In the genomic region with DNA sequence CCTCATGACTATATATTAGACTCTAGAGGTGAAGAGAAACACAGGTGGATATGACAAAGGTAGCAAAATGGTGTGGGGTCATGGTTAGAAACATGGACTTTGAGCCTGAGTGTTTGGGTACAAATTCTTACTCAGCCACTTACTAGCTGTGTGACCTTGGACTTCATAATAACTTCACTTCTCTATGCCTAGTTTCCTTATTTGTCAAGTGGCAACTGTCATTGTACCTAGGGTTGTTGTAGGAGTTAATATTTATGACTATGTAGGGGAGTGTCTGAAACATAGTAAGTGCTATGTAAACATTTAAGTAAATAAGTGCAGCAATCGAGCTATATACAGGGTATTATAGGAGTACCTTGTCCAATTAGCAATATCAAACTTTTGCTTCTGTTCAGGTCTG, we compare ENCODE assay signal across 15 cellular contexts. TPM values are rescaled to one million over a fixed set of nuclear protein-coding genes. Genes with fewer than 3 reads are reported as not detected.
DNase-seq lines count a peak whose midpoint lies in the region; ATAC-seq and TF ChIP-seq lines count a peak whose summit lies in the region.
"Had no signal": no experiment of that assay in that cellular context is flagged by ENCODE, and none has a peak within 500 bp of the region (broad histone marks: within the 10 kb centered on the region; RNA-seq: fewer than 3 reads in every experiment).

No MANE protein-coding gene starts in this region.

- H3K9me3 Mint-ChIP-seq in WTC11: no peaks in the 10 kb centered on the region
- peaks cover 2% of the 10 kb centered on the region for H3K9me3 Mint-ChIP-seq in endodermal cell
- H3K9me3 Mint-ChIP-seq: CD4-positive, alpha-beta memory T cell had no signal

- H3K4me1 Mint-ChIP-seq in WTC11 (peaks cover 16% of the 10 kb centered on the region), endodermal cell (peaks cover 16% of the 10 kb centered on the region)

- H3K27me3 Mint-ChIP-seq in WTC11 (ENCODE audit: low read depth) (no peaks in the 10 kb centered on the region; the same call in 1 of the 2 replicates), endodermal cell (ENCODE audit: insufficient read depth) (peaks cover 10% of the 10 kb centered on the region)
- H3K27me3 Mint-ChIP-seq: CD4-positive, alpha-beta memory T cell had no signal

- H3K27ac Mint-ChIP-seq in WTC11: no peak overlapping the region
- no peak overlapping the region for H3K27ac Mint-ChIP-seq in endodermal cell
- H3K27ac Mint-ChIP-seq: activated CD8-positive, alpha-beta memory T cell treated with anti-CD3 and anti-CD28 coated beads, Interleukin-2, amount 10 ng/mL, durations not matched to agents 7 days and 5 days; CD4-positive, alpha-beta memory T cell had no signal

- no peaks in the 10 kb centered on the region for H3K9me3 ChIP-seq in PC-9 (ENCODE audit: insufficient read depth, low read depth)
- no peaks in the 10 kb centered on the region for H3K9me3 ChIP-seq in liver (ENCODE audit: control insufficient read depth in 4 of 4, low read length in 3 of 4)
- no peaks in the 10 kb centered on the region for H3K9me3 ChIP-seq in endodermal cell (ENCODE audit: control insufficient read depth, low read length)

- H3F3A ChIP-seq in PC-9 (ENCODE audit: insufficient read depth, low read depth): peaks cover 27% of the 10 kb centered on the region

- POLR2A ChIA-PET in PC-9 (lab: Charles Lee; ENCODE audit: unreplicated experiment): no interaction called here
- POLR2A ChIA-PET in WTC11 (lab: Charles Lee): no interaction called here

- peaks cover 79% of the 10 kb centered on the region for H3K4me1 ChIP-seq in PC-9 (replicated peaks; ENCODE audit: insufficient read depth)
- peaks cover 3 to 26% (median 15%) of the 10 kb centered on the region in 4 donors for H3K4me1 ChIP-seq in liver (ENCODE audit: control insufficient read depth in 4 of 4, insufficient read depth in 4 of 4, low read length in 3 of 4)
- peaks cover 1% of the 10 kb centered on the region for H3K4me1 ChIP-seq in endodermal cell (ENCODE audit: control insufficient read depth, insufficient read depth, low read length)

- H3K36me3 Mint-ChIP-seq in WTC11: no peaks in the 10 kb centered on the region
- no peaks in the 10 kb centered on the region for H3K36me3 Mint-ChIP-seq in endodermal cell (ENCODE audit: low read depth)
- H3K36me3 Mint-ChIP-seq: activated CD8-positive, alpha-beta memory T cell treated with anti-CD3 and anti-CD28 coated beads, Interleukin-2, amount 10 ng/mL, durations not matched to agents 7 days and 5 days; CD4-positive, alpha-beta memory T cell had no signal

- H3K4me3 Mint-ChIP-seq in WTC11 (no peak overlapping the region), endodermal cell (no peak overlapping the region)
- H3K4me3 Mint-ChIP-seq: activated CD8-positive, alpha-beta memory T cell treated with anti-CD3 and anti-CD28 coated beads, Interleukin-2, amount 10 ng/mL, durations not matched to agents 7 days and 5 days; CD4-positive, alpha-beta memory T cell had no signal

- CTCF ChIA-PET in PC-9 (lab: Charles Lee): no interaction called here
- CTCF ChIA-PET in WTC11 (lab: Charles Lee): interaction anchor here (0.6 to 1.5 kb wide), 2 partner anchors 30 to 56 kb away, joined by 3 to 4 read pairs; no protein-coding TSS in a partner anchor

- no peaks in the 10 kb centered on the region for H3K79me2 ChIP-seq in PC-9 (ENCODE audit: low read depth)

- H2AFZ ChIP-seq in PC-9: no peak overlapping the region

- peak; percentile 78 for DNase-seq in DMS53 treated with DMSO at 0.1 percent for 48 hours (lab: John Stamatoyannopoulos, UW; ENCODE audit: unreplicated experiment)
- DNase-seq in NCI-H2029 (lab: John Stamatoyannopoulos, UW): peak; percentile 5
- DNase-seq in PC-9: no peak
- no peak for DNase-seq in WTC11 (ENCODE audit: low spot score)
- DNase-seq in left cardiac atrium: no peak
- no peak for DNase-seq in endodermal cell
- DNase-seq: activated CD8-positive, alpha-beta memory T cell treated with anti-CD3 and anti-CD28 coated beads, Interleukin-2, amount 10 ng/mL, durations not matched to agents 7 days and 5 days; activated effector memory CD4-positive, alpha-beta T cell treated with anti-CD3 and anti-CD28 coated beads, Interleukin-2, amount 50 U/mL, for 16 hours; amygdala; CD4-positive, alpha-beta memory T cell; cerebellar nuclear complex; EL; NCI-H2081 had no signal

- intact Hi-C loops in PC-9 (cut with micrococcal nuclease; ENCODE audit: unreplicated experiment) (no loop called here), left cardiac atrium (cut with DNase I) (no loop called here)

- H3K4me3 ChIP-seq in PC-9: no peak overlapping the region
- no peak overlapping the region for H3K4me3 ChIP-seq in liver (ENCODE audit: low read depth in 1 of 3, low read length in 3 of 3)
- no peak overlapping the region for H3K4me3 ChIP-seq in endodermal cell (ENCODE audit: low read length)

- no peak for ATAC-seq in WTC11
- no peak for ATAC-seq in GM21515 (IDR thresholded peaks at IDR 0.05; ENCODE audit: unreplicated experiment)
- ATAC-seq in left cardiac atrium: no peak
- ATAC-seq: activated CD8-positive, alpha-beta memory T cell treated with anti-CD3 and anti-CD28 coated beads, Interleukin-2, amount 10 ng/mL, durations not matched to agents 7 days and 5 days had no signal

- H3K36me3 ChIP-seq in PC-9 (ENCODE audit: low read depth) (no peaks in the 10 kb centered on the region), liver (ENCODE audit: control insufficient read depth in 4 of 4, insufficient read depth in 3 of 4, low read depth in 1 of 4, low read length in 3 of 4) (no peaks in the 10 kb centered on the region), endodermal cell (ENCODE audit: control insufficient read depth, insufficient read depth, low read length) (no peaks in the 10 kb centered on the region)

- H4K20me1 ChIP-seq in PC-9 (ENCODE audit: insufficient read depth): no peaks in the 10 kb centered on the region

- peak overlapping the region; percentile 75; the same call in 1 of the 2 replicates for H3K27ac ChIP-seq in PC-9
- H3K27ac ChIP-seq in liver (ENCODE audit: low read depth in 1 of 2, low read length in 2 of 2): no peak overlapping the region
- H3K27ac ChIP-seq in endodermal cell (ENCODE audit: low read depth, low read length): no peak overlapping the region

- TF ChIP-seq RAD21 in liver (IDR thresholded peaks at IDR 0.05): no peak

- peak overlapping the region; percentile 71 for H3K4me2 ChIP-seq in PC-9

- BruUV-seq in PC-9 (replicated peaks; lab: Mats Ljungman, UMichigan): no TSS peak

- H3K9me2 ChIP-seq in PC-9 (ENCODE audit: insufficient read depth): 0 out of 2 replicates have a peak, but pooled peaks cover 5% of the 10 kb centered on the region

- H3K9ac ChIP-seq in liver (ENCODE audit: low read depth in 1 of 2, low read length in 2 of 2) (no peak overlapping the region), endodermal cell (ENCODE audit: extremely low read depth, low read length, poor library complexity, severe bottlenecking) (no peak overlapping the region)

- no peaks in the 10 kb centered on the region for H3K27me3 ChIP-seq in PC-9 (ENCODE audit: insufficient read depth, low read depth)
- H3K27me3 ChIP-seq in liver (ENCODE audit: control insufficient read depth in 4 of 4, insufficient read depth in 4 of 4, low read length in 3 of 4): no peaks in the 10 kb centered on the region
- peaks cover 11% of the 10 kb centered on the region for H3K27me3 ChIP-seq in endodermal cell (ENCODE audit: control insufficient read depth, insufficient read depth, low read length, poor library complexity, severe bottlenecking)

- 76% methylated on average over 1 of the region's 1 CpG for WGBS in liver
- 86 to 96% methylated on average over 1 of the region's 1 CpG for WGBS in endodermal cell (ENCODE audit: insufficient coverage in 1 of 2, insufficient read length in 1 of 2), 2 experiments

- TF ChIP-seq CTCF in PC-9 (conservative IDR thresholded peaks at IDR 0.05) (no peak), liver (IDR thresholded peaks at IDR 0.05; ENCODE audit: low read depth, low read length, missing input control) (no peak), WTC11 (IDR thresholded peaks at IDR 0.05) (no peak), endodermal cell (conservative IDR thresholded peaks at IDR 0.05) (no peak)

TF ChIP-seq in liver, 16 proteins besides CTCF, POLR2A, EP300 and RAD21 (continues in another document):
- TF ChIP-seq RXRA (IDR thresholded peaks at IDR 0.05): no peak
- TF ChIP-seq, protein P1, sequence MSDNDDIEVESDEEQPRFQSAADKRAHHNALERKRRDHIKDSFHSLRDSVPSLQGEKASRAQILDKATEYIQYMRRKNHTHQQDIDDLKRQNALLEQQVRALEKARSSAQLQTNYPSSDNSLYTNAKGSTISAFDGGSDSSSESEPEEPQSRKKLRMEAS (IDR thresholded peaks at IDR 0.05): no peak

TF ChIP-seq in WTC11, 78 proteins besides CTCF, POLR2A, EP300 and RAD21 (continues in another document):
- TF ChIP-seq, protein P2, sequence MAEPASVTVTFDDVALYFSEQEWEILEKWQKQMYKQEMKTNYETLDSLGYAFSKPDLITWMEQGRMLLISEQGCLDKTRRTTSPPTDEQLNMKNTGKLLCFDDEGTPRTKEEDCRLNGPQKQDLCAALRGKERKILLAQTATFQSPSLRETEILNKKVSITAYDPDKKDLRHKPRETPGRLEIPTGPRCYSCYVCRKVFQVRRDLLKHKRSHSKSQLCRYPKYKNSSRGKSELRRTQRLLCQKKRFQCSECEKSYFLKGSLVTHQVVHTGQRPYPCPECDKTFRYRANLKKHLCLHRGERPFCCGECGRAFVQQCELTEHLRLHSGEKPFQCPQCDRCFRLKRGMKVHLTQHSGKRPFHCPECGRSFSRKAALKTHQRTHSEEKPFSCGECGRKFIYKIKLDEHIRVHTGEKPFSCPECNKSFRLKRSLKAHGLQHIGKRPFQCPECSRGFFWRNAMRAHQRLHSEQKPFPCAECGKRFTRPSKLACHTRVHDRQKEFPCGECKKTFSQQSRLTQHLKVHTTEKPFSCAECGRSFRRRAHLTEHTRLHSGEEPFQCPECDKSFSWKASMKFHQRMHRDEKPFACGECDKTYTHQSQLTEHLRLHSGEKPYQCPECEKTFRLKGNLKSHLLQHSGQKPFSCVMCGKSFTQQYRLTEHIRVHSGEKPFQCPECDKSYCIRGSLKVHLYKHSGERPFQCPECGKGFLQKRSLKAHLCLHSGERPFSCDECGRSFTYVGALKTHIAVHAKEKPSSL (CRISPR knock-in tag; conservative IDR thresholded peaks at IDR 0.05): no peak
- no peak for TF ChIP-seq ZNF219 (CRISPR knock-in tag; IDR thresholded peaks at IDR 0.05; ENCODE audit: borderline replicate concordance)

RNA-seq across cellular contexts. Expression of a gene that starts 49.7 kb away (rescaled TPM):
- total RNA-seq in PC-9 (2021): 16.5 and 16.8 TPM in 2 replicates
- 10 to 100 TPM; 22.6 to 83.1 TPM for total RNA-seq in liver
- polyA plus RNA-seq in liver: 10 to 100 TPM in 1 of 2 donors, 1 to 10 TPM in 1; 7.0 to 16.2 TPM
- 18.0 to 24.6 TPM (median 18.2 TPM) in 3 replicates for total RNA-seq in WTC11 (2021)
- 10 to 100 TPM; 17.8 to 39.3 TPM for total RNA-seq in left cardiac atrium
- 10 to 100 TPM; 23.5 to 24.6 TPM for total RNA-seq in endodermal cell
- 19.1 TPM for polyA plus RNA-seq in endodermal cell (2013, experiment 1 of 2)
- 20.1 TPM for polyA plus RNA-seq in endodermal cell (2013, experiment 2 of 2)

Comparison
In these comparisons a context has a peak if more than half of its experiments do, and no peak if none do; other contexts are left out.
1. DNase-seq: peak in DMS53 treated with DMSO at 0.1 percent for 48 hours (single experiment) and NCI-H2029 (single experiment); none in PC-9 (0 of 2), WTC11 (single experiment), left cardiac atrium (single experiment) and endodermal cell (single experiment).